8 cellular contexts compared by ENCODE assay signal in the genomic region with DNA sequence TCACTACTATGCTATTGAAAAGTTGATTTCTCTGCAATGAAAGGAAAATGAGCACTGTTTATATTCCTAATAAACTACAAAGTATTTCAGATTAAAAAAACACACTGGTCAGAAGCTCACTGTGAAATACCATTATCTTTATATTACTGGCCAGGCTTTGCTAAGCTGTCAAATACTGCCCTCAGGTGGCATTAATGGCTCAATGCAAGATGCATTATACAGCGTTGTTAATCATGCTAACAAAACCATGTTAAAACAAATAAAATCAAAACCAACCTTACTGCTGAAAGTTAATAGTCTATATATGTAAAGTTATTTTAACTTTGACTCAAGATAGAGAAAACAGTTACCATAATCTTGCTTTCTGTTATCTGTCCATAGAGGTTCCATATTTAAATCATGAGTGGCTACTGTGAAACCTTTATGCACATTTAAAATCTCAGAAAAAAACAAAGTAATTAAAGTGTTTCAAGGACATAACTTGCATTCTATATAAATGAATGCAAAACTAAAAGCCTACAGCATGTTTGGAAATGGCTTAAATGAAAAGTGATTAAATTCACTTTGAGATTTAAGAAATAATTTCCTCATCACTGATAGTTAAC.
DNase-seq lines count a peak whose midpoint lies in the region; ATAC-seq and FAIRE-seq lines count a peak whose summit lies in the region.

No MANE protein-coding gene starts in this region.

- peak; percentile 56 for DNase-seq in GM03348 (ENCODE audit: low spot score)
- peak; percentile 3 for DNase-seq in HPDE6-E6E7 (ENCODE audit: extremely low spot score)
- peak; percentile 49 for DNase-seq in NCI-H774 (lab: John Stamatoyannopoulos, UW)
- DNase-seq in astrocyte of the hippocampus (ENCODE audit: low read depth, low spot score): peak; percentile 66
- peak; percentile 76 for DNase-seq in inferior parietal cortex (ENCODE audit: extremely low spot score)
- peak; percentile 38 for DNase-seq in stimulated activated CD8-positive, alpha-beta memory T cell treated with anti-CD3 and anti-CD28 coated beads, Interleukin-4, amount 100 ng/mL, for 48 hours

- peak; percentile 98 for FAIRE-seq in A204.1 (lab: Jason Lieb, UNC)

- ATAC-seq in GM18867 (IDR thresholded peaks at IDR 0.05; ENCODE audit: unreplicated experiment): no peak

Comparison
In these comparisons a context has a peak if more than half of its experiments do, and no peak if none do; other contexts are left out.
1. DNase-seq: peak in every context shown above with its lines; median percentile 76 in inferior parietal cortex; 66 in astrocyte of the hippocampus; 56 in GM03348; 49 in NCI-H774; 38 in stimulated activated CD8-positive, alpha-beta memory T cell treated with anti-CD3 and anti-CD28 coated beads, Interleukin-4, amount 100 ng/mL, for 48 hours; 3 in HPDE6-E6E7.